ENCODE assay signal across 24 cellular contexts in genomic region chr19:16922949-16923348, GRCh38. TPM values are rescaled to one million over a fixed set of nuclear protein-coding genes. Genes with fewer than 3 reads are reported as not detected.
DNase-seq lines count a peak whose midpoint lies in the region; ATAC-seq, FAIRE-seq and TF ChIP-seq lines count a peak whose summit lies in the region.
"Had no signal": no experiment of that assay in that cellular context is flagged by ENCODE, and none has a peak within 500 bp of the region (broad histone marks: within the 10 kb centered on the region; RNA-seq: fewer than 3 reads in every experiment).

No MANE protein-coding gene starts in this region.

- peak overlapping the region; percentile 35 for H3K27ac Mint-ChIP-seq in T-helper 17 cell
- peak overlapping the region in 1 of 10 donors; percentile 41 for H3K27ac Mint-ChIP-seq in naive thymus-derived CD8-positive, alpha-beta T cell
- H3K27ac Mint-ChIP-seq: B cell; CD4-positive, CD25-positive, alpha-beta regulatory T cell; HFFc6 had no signal

- no peaks in the 10 kb centered on the region for H3K4me1 Mint-ChIP-seq in T-helper 17 cell
- no peaks in the 10 kb centered on the region for H3K4me1 Mint-ChIP-seq in naive thymus-derived CD8-positive, alpha-beta T cell
- H3K4me1 Mint-ChIP-seq: B cell; CD4-positive, CD25-positive, alpha-beta regulatory T cell; CD8-positive, alpha-beta memory T cell; IgD-negative memory B cell had no signal

- peaks cover 0 to 34% (median 11%) of the 10 kb centered on the region in 9 donors for H3K9me3 Mint-ChIP-seq in naive thymus-derived CD8-positive, alpha-beta T cell

- TF ChIP-seq CTCF in kidney (IDR thresholded peaks at IDR 0.05; ENCODE audit: borderline replicate concordance, extremely low read depth, insufficient read depth) (no peak), breast epithelium (IDR thresholded peaks at IDR 0.05) (no peak)

- H3K27me3 ChIP-seq in breast epithelium: no peaks in the 10 kb centered on the region
- H3K27me3 ChIP-seq: BLaER1 treated with 17β-estradiol and CSF1 and Interleukin-3, amounts not matched to agents 10 nM and 100 nM had no signal

- no peak for FAIRE-seq in kidney (lab: Jason Lieb, UNC)
- FAIRE-seq: A549, H1, HTR-8/SVneo had no signal

- peaks cover 3% of the 10 kb centered on the region for H3K36me3 Mint-ChIP-seq in T-helper 17 cell (ENCODE audit: low read depth)
- peaks cover 11 to 15% (median 14%) of the 10 kb centered on the region in 3 donors for H3K36me3 Mint-ChIP-seq in naive thymus-derived CD8-positive, alpha-beta T cell
- H3K36me3 Mint-ChIP-seq: CD4-positive, CD25-positive, alpha-beta regulatory T cell had no signal

- H3K4me3 Mint-ChIP-seq in T-helper 17 cell: no peak overlapping the region
- no peak overlapping the region for H3K4me3 Mint-ChIP-seq in naive thymus-derived CD8-positive, alpha-beta T cell
- H3K4me3 Mint-ChIP-seq: B cell; CD4-positive, CD25-positive, alpha-beta regulatory T cell; CD8-positive, alpha-beta memory T cell; HFFc6 had no signal

- no peaks in the 10 kb centered on the region for H3K36me3 ChIP-seq in kidney (ENCODE audit: control insufficient read depth in 1 of 2, insufficient read depth in 2 of 2, low read length in 2 of 2)
- H3K36me3 ChIP-seq in breast epithelium: no peaks in the 10 kb centered on the region

- no peak overlapping the region for H3K9ac ChIP-seq in kidney (ENCODE audit: low read length in 2 of 2)
- H3K9ac ChIP-seq: BLaER1 treated with 17β-estradiol and CSF1 and Interleukin-3, amounts not matched to agents 10 nM and 100 nM had no signal

- POLR2A ChIA-PET in naive thymus-derived CD8-positive, alpha-beta T cell (lab: Charles Lee): no interaction called here

- DNase-seq in cardiac septum (ENCODE audit: low spot score): peak; percentile 63
- DNase-seq in left ventricle myocardium superior: no peak
- DNase-seq in T-helper 17 cell: no peak
- DNase-seq in kidney: peak; percentile 68
- DNase-seq in naive thymus-derived CD8-positive, alpha-beta T cell: no peak
- no peak for DNase-seq in substantia nigra (lab: John Stamatoyannopoulos, UW)
- no peak for DNase-seq in breast epithelium (ENCODE audit: low spot score in 2 of 2)
- DNase-seq in COLO829 (ENCODE audit: low spot score): no peak
- DNase-seq: Caco-2; CD4-positive, CD25-positive, alpha-beta regulatory T cell; CD8-positive, alpha-beta memory T cell; DMS153; DMS79 treated with DMSO at 0.1 percent for 48 hours; GF-D8; HCEC 1CT; HFFc6; KG1 had no signal

- H3K4me1 ChIP-seq in kidney (ENCODE audit: control insufficient read depth in 1 of 2, insufficient read depth in 1 of 2, low read depth in 1 of 2, low read length in 2 of 2): no peaks in the 10 kb centered on the region
- no peaks in the 10 kb centered on the region for H3K4me1 ChIP-seq in breast epithelium
- H3K4me1 ChIP-seq: A549; BLaER1 treated with 17β-estradiol and CSF1 and Interleukin-3, amounts not matched to agents 10 nM and 100 nM; Caco-2 had no signal

- intact Hi-C loops in cardiac septum (cut with DNase I) (no loop called here), left ventricle myocardium superior (cut with micrococcal nuclease) (no loop called here), kidney (cut with DNase I) (no loop called here), breast epithelium (cut with DNase I; ENCODE audit: low total_unique reads) (no loop called here)

- no peaks in the 10 kb centered on the region for H3K9me3 ChIP-seq in T-helper 17 cell (ENCODE audit: control insufficient read depth, low read length, poor library complexity, severe bottlenecking)
- H3K9me3 ChIP-seq in kidney (ENCODE audit: control insufficient read depth in 1 of 2, low read length in 2 of 2): peaks cover 0 to 4% of the 10 kb centered on the region in 2 donors
- peaks cover 4 to 18% of the 10 kb centered on the region in 2 donors for H3K9me3 ChIP-seq in breast epithelium

- ATAC-seq in left ventricle myocardium superior (no peak), T-helper 17 cell (no peak)
- ATAC-seq in naive thymus-derived CD8-positive, alpha-beta T cell: no peak
- ATAC-seq: A549 had no signal

- H3K27ac ChIP-seq in kidney (ENCODE audit: low read depth in 2 of 2, low read length in 2 of 2): no peak overlapping the region
- no peak overlapping the region for H3K27ac ChIP-seq in substantia nigra (ENCODE audit: low read depth, low read length, poor library complexity, severe bottlenecking)
- no peak overlapping the region for H3K27ac ChIP-seq in breast epithelium
- H3K27ac ChIP-seq: 22Rv1; A549; BLaER1 treated with 17β-estradiol and CSF1 and Interleukin-3, amounts not matched to agents 10 nM and 100 nM had no signal

- H3K4me3 ChIP-seq in kidney (ENCODE audit: low read length in 2 of 2) (no peak overlapping the region), breast epithelium (no peak overlapping the region)
- H3K4me3 ChIP-seq: A549; BLaER1 treated with 17β-estradiol and CSF1 and Interleukin-3, amounts not matched to agents 10 nM and 100 nM had no signal

- TF ChIP-seq POLR2A in breast epithelium (IDR thresholded peaks at IDR 0.05): no peak

- H3K27me3 Mint-ChIP-seq in T-helper 17 cell: peaks cover 7% of the 10 kb centered on the region
- H3K27me3 Mint-ChIP-seq in naive thymus-derived CD8-positive, alpha-beta T cell: peaks cover 0 to 4% (median 0%) of the 10 kb centered on the region in 5 donors
- H3K27me3 Mint-ChIP-seq: CD4-positive, CD25-positive, alpha-beta regulatory T cell had no signal

RNA-seq across cellular contexts. Expression of gene F2RL3, which starts 34.1 kb away (rescaled TPM):
- 0.70 TPM for total RNA-seq in cardiac septum
- 0.30 TPM for total RNA-seq in left ventricle myocardium superior
- 1 to 10 TPM in 1 of 2 donors, under 1 TPM in 1; 0.07 to 2.7 TPM for total RNA-seq in T-helper 17 cell
- 3.2 TPM for total RNA-seq in kidney
- 1.4 TPM for polyA plus RNA-seq in kidney (ENCODE audit: insufficient read depth, low read depth, low replicate concordance)
- not detected for total RNA-seq in naive thymus-derived CD8-positive, alpha-beta T cell
- polyA plus RNA-seq in naive thymus-derived CD8-positive, alpha-beta T cell: under 1 TPM in 1 of 3 donors, not detected in 2; 0.24 TPM
- 10 to 100 TPM in 1 of 3 donors, 1 to 10 TPM in 1, under 1 TPM in 1; 0.32 to 27.5 (median 4.2) TPM for total RNA-seq in breast epithelium
- total RNA-seq: Caco-2; CD8-positive, alpha-beta memory T cell; H1; HFFc6 had no signal
- polyA plus RNA-seq: A549; CD4-positive, CD25-positive, alpha-beta regulatory T cell; CD8-positive, alpha-beta memory T cell; H1 had no signal

Comparison
In these comparisons a context has a peak if more than half of its experiments do, and no peak if none do; other contexts are left out.
1. DNase-seq: peak in cardiac septum (single experiment) and kidney (single experiment); none in left ventricle myocardium superior (single experiment), T-helper 17 cell (0 of 3), naive thymus-derived CD8-positive, alpha-beta T cell (0 of 10), substantia nigra (0 of 49), breast epithelium (0 of 2) and COLO829 (single experiment).